In genomic region chr10:20916976-20917375, GRCh38 we compare ENCODE assay signal across 8 cellular contexts.
"Had no signal": no experiment of that assay in that cellular context is flagged by ENCODE, and none has a peak within 500 bp of the region (broad histone marks: within the 10 kb centered on the region; RNA-seq: fewer than 3 reads in every experiment).

No MANE protein-coding gene starts in this region.

- ATAC-seq: GM12878 had no signal

- DNase-seq: GDM1, GF-D8 had no signal

- H3K4me3 ChIP-seq: GM12878 had no signal

- FAIRE-seq: G401.6, GM12878, GM12891, GM12892, GM18507, GM19239 had no signal
